13 cellular contexts compared by ENCODE assay signal in the genomic region with DNA sequence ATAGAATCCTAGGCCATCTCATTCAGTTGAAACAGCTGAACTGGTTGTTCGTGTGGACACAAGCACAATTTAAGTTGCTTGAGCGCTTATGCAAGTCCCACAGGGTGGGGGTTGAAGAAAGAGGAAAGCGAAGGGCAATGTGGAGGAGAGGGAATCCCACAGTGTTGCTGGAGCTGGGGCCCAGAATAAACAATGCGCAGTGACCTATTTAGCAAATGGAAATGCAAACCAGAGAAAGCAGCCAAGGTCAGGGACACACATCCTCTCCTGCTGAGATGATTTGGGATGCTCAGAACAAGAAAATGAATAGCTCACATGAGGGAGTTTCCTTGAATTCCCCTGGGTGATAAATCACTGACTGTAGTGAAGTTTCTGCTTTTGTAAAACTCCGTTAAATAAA.
A peak's percentile ranks its signal among the peaks of the same experiment; 100 is the strongest.
DNase-seq lines count a peak whose midpoint lies in the region; ATAC-seq and TF ChIP-seq lines count a peak whose summit lies in the region.
"Had no signal": no experiment of that assay in that cellular context is flagged by ENCODE, and none has a peak within 500 bp of the region (broad histone marks: within the 10 kb centered on the region; RNA-seq: fewer than 3 reads in every experiment).

No MANE protein-coding gene starts in this region.

- no peaks in the 10 kb centered on the region for H3K79me2 ChIP-seq in fibroblast of lung (ENCODE audit: control insufficient read depth, insufficient read depth, low read length)
- H3K79me2 ChIP-seq: parathyroid adenoma had no signal

- H2AFZ ChIP-seq in fibroblast of lung (ENCODE audit: low read length): no peak overlapping the region
- H2AFZ ChIP-seq: parathyroid adenoma had no signal

- no peaks in the 10 kb centered on the region for H4K20me1 ChIP-seq in fibroblast of lung (ENCODE audit: control insufficient read depth, extremely low read depth, insufficient read depth, low read length)

- no peak overlapping the region for H3K4me3 ChIP-seq in NT2/D1 (ENCODE audit: insufficient read length, low read depth)
- no peak overlapping the region for H3K4me3 ChIP-seq in fibroblast of lung (replicated peaks in 1 of 4; ENCODE audit: control extremely low read depth in 1 of 4, insufficient read depth in 1 of 4, low read depth in 3 of 4, low read length in 4 of 4)
- no peak overlapping the region for H3K4me3 ChIP-seq in aorta (ENCODE audit: low read length in 2 of 2)
- H3K4me3 ChIP-seq in colonic mucosa: no peak overlapping the region
- H3K4me3 ChIP-seq: left lung had no signal

- TF ChIP-seq CTCF in fibroblast of lung (conservative IDR thresholded peaks at IDR 0.05 in 1 of 2, IDR thresholded peaks at IDR 0.05 in 1 of 2; ENCODE audit: low read depth in 1 of 2, low read length in 2 of 2) (no peak), colonic mucosa (IDR thresholded peaks at IDR 0.05) (no peak)

- H3K36me3 ChIP-seq in NT2/D1 (ENCODE audit: insufficient read depth, insufficient read length, low read length) (no peaks in the 10 kb centered on the region), fibroblast of lung (ENCODE audit: control insufficient read depth, insufficient read depth, low read length) (no peaks in the 10 kb centered on the region), aorta (ENCODE audit: control insufficient read depth in 1 of 2, insufficient read depth in 2 of 2, low read length in 1 of 2) (no peaks in the 10 kb centered on the region), colonic mucosa (no peaks in the 10 kb centered on the region)
- H3K36me3 ChIP-seq: left lung had no signal

- intact Hi-C loops in aorta (cut with DNase I) (no loop called here), colonic mucosa (cut with DNase I) (no loop called here)

- no peaks in the 10 kb centered on the region for H3K27me3 ChIP-seq in NT2/D1 (ENCODE audit: insufficient read depth, insufficient read length)
- no peaks in the 10 kb centered on the region for H3K27me3 ChIP-seq in fibroblast of lung (ENCODE audit: control insufficient read depth, insufficient read depth, low read length)
- no peaks in the 10 kb centered on the region for H3K27me3 ChIP-seq in aorta (ENCODE audit: control insufficient read depth in 1 of 2, insufficient read depth in 2 of 2, low read length in 1 of 2)
- no peaks in the 10 kb centered on the region for H3K27me3 ChIP-seq in colonic mucosa
- H3K27me3 ChIP-seq: left lung had no signal

- peaks cover 24% of the 10 kb centered on the region for H3K9me3 ChIP-seq in NT2/D1 (ENCODE audit: insufficient read depth, low read length)
- H3K9me3 ChIP-seq in fibroblast of lung (ENCODE audit: control insufficient read depth, insufficient read depth, low read depth, low read length): no peaks in the 10 kb centered on the region
- no peaks in the 10 kb centered on the region for H3K9me3 ChIP-seq in aorta (ENCODE audit: control insufficient read depth, low read length)
- no peaks in the 10 kb centered on the region for H3K9me3 ChIP-seq in colonic mucosa
- H3K9me3 ChIP-seq: left lung had no signal

- H3K4me2 ChIP-seq in fibroblast of lung (ENCODE audit: extremely low read depth, insufficient read depth, low read length): no peak overlapping the region

- H3K27ac ChIP-seq in fibroblast of lung (ENCODE audit: insufficient read depth, low read length) (no peak overlapping the region), aorta (ENCODE audit: low read depth in 1 of 2, low read length in 2 of 2) (no peak overlapping the region), colonic mucosa (no peak overlapping the region)
- H3K27ac ChIP-seq: left lung, parathyroid adenoma had no signal

- DNase-seq in Ammon's horn (ENCODE audit: low spot score) (peak; percentile 61), NT2/D1 (ENCODE audit: low read depth, low spot score) (peak; percentile 85), fibroblast of lung (ENCODE audit: low read depth in 2 of 2) (peak; percentile 2 to 38), midbrain (lab: John Stamatoyannopoulos, UW) (peak; percentile 6), aorta (no peak), colonic mucosa (no peak)
- no peak for DNase-seq in activated CD4-positive, CD25-positive, alpha-beta regulatory T cell treated with anti-CD3 and anti-CD28 coated beads, Interleukin-2, amount 50 U/mL, for 72 hours
- DNase-seq: left lung, NCI-H1436, T-cell, trophoblast cell had no signal

- ATAC-seq in aorta (ENCODE audit: low FRiP score): no peak
- no peak for ATAC-seq in HG03025 (IDR thresholded peaks at IDR 0.05; ENCODE audit: low FRiP score, unreplicated experiment)
- ATAC-seq: left lung, T-cell had no signal

- WGBS in aorta, 2 donors: 61 to 64% methylated on average over 5 of the region's 5 CpGs

- H3K9ac ChIP-seq in NT2/D1 (ENCODE audit: insufficient read length, low read depth): no peak overlapping the region
- H3K9ac ChIP-seq in fibroblast of lung (ENCODE audit: insufficient read depth, low read length): no peak overlapping the region
- H3K9ac ChIP-seq in colonic mucosa (ENCODE audit: low read depth in 2 of 2, low read length in 2 of 2): no peak overlapping the region
- H3K9ac ChIP-seq: parathyroid adenoma had no signal

- H3K4me1 ChIP-seq in NT2/D1 (ENCODE audit: insufficient read depth, insufficient read length) (no peaks in the 10 kb centered on the region), fibroblast of lung (ENCODE audit: control insufficient read depth, extremely low read depth, insufficient read depth, low read length) (no peaks in the 10 kb centered on the region), aorta (ENCODE audit: control insufficient read depth in 1 of 2, insufficient read depth in 2 of 2, low read length in 2 of 2) (no peaks in the 10 kb centered on the region), colonic mucosa (no peaks in the 10 kb centered on the region)
- H3K4me1 ChIP-seq: left lung, parathyroid adenoma had no signal

Comparison
In these comparisons a context has a peak if more than half of its experiments do, and no peak if none do; other contexts are left out.
1. DNase-seq: peak in Ammon's horn (single experiment), NT2/D1 (single experiment), fibroblast of lung (2 of 2) and midbrain (single experiment); none in aorta (0 of 2), activated CD4-positive, CD25-positive, alpha-beta regulatory T cell treated with anti-CD3 and anti-CD28 coated beads, Interleukin-2, amount 50 U/mL, for 72 hours (single experiment) and colonic mucosa (single experiment).